ENCODE assay signal across 10 cellular contexts in genomic region chr5:179817071-179817840, GRCh38. TPM values are rescaled to one million over a fixed set of nuclear protein-coding genes. Genes with fewer than 3 reads are reported as not detected.
DNase-seq lines count a peak whose midpoint lies in the region; ATAC-seq and TF ChIP-seq lines count a peak whose summit lies in the region.
"Had no signal": no experiment of that assay in that cellular context is flagged by ENCODE, and none has a peak within 500 bp of the region (broad histone marks: within the 10 kb centered on the region; RNA-seq: fewer than 3 reads in every experiment).

No MANE protein-coding gene starts in this region.

- peak overlapping the region; percentile 51 for H3K4me3 Mint-ChIP-seq in endothelial cell (ENCODE audit: unreplicated experiment)
- H3K4me3 Mint-ChIP-seq in naive B cell: peak overlapping the region; percentile 57 to 95 (median 88)

- H3K27me3 Mint-ChIP-seq in endothelial cell (ENCODE audit: unreplicated experiment) (peaks cover 5% of the 10 kb centered on the region), naive B cell (no peaks in the 10 kb centered on the region)

- intact Hi-C loops in Right ventricle myocardium inferior (cut with DNase I): no loop called here
- intact Hi-C loops in cardiac septum (cut with DNase I): no loop called here

- ATAC-seq in Right ventricle myocardium inferior: no peak
- no peak for ATAC-seq in naive B cell (ENCODE audit: low read depth in 2 of 2)

- H3K27ac Mint-ChIP-seq in endothelial cell (ENCODE audit: unreplicated experiment): no peak overlapping the region
- peak overlapping the region in 4 of 6 donors; percentile 65 to 99 (median 96) for H3K27ac Mint-ChIP-seq in naive B cell

- H3K36me3 Mint-ChIP-seq in endothelial cell (ENCODE audit: low read depth, unreplicated experiment) (peaks cover 14% of the 10 kb centered on the region), naive B cell (no peaks in the 10 kb centered on the region)

- H3K9me3 Mint-ChIP-seq in endothelial cell (ENCODE audit: unreplicated experiment): no peaks in the 10 kb centered on the region
- no peaks in the 10 kb centered on the region for H3K9me3 Mint-ChIP-seq in naive B cell

- peaks cover 14% of the 10 kb centered on the region for H3K4me1 Mint-ChIP-seq in endothelial cell (ENCODE audit: unreplicated experiment)
- H3K4me1 Mint-ChIP-seq in naive B cell: peaks cover 32 to 43% (median 39%) of the 10 kb centered on the region in 3 donors

- no peak for TF ChIP-seq CTCF in endothelial cell (IDR thresholded peaks at IDR 0.05; ENCODE audit: unreplicated experiment)

- DNase-seq in Right ventricle myocardium inferior (ENCODE audit: missing footprints) (peak; percentile 69), cardiac septum (ENCODE audit: low spot score) (no peak), endothelial cell (ENCODE audit: low spot score) (no peak), naive B cell (no peak), T-helper 9 cell (no peak), hippocampal formation (lab: John Stamatoyannopoulos, UW) (no peak), GDM1 (lab: John Stamatoyannopoulos, UW) (no peak), globus pallidus (ENCODE audit: low spot score) (no peak)
- DNase-seq: stimulated activated CD4-positive, alpha-beta T cell treated with anti-CD3 and anti-CD28 coated beads, Interleukin-4, amount 100 ng/mL, for 1 hour had no signal

RNA-seq across cellular contexts. Expression of gene SQSTM1, which starts 3.4 kb away (rescaled TPM):
- total RNA-seq in Right ventricle myocardium inferior (407 TPM), cardiac septum (372 TPM), endothelial cell (ENCODE audit: unreplicated experiment) (82.2 TPM)
- polyA plus RNA-seq in naive B cell (ENCODE audit: low read depth in 6 of 6): 100 to 1,000 TPM; 177 to 246 (median 194) TPM

RNA-seq across cellular contexts. Expression of gene MGAT4B, which starts 10.6 kb away (rescaled TPM):
- total RNA-seq in Right ventricle myocardium inferior (98.9 TPM), cardiac septum (160 TPM), endothelial cell (ENCODE audit: unreplicated experiment) (163 TPM)
- 10 to 100 TPM in 3 of 6 donors, 1 to 10 TPM in 3; 6.2 to 17.3 (median 9.5) TPM for polyA plus RNA-seq in naive B cell (ENCODE audit: low read depth in 6 of 6)

RNA-seq across cellular contexts. Expression of gene LTC4S, which starts 23.5 kb away (rescaled TPM):
- total RNA-seq in Right ventricle myocardium inferior (10.3 TPM), cardiac septum (12.8 TPM), endothelial cell (ENCODE audit: unreplicated experiment) (1.0 TPM)
- under 1 TPM in 3 of 6 donors, not detected in 3; 0.49 to 0.82 (median 0.63) TPM for polyA plus RNA-seq in naive B cell (ENCODE audit: low read depth in 6 of 6)
- total RNA-seq: RPMI7951 had no signal

RNA-seq across cellular contexts. Expression of gene MRNIP, which starts 41.4 kb away (rescaled TPM):
- total RNA-seq in Right ventricle myocardium inferior (12.2 TPM), cardiac septum (15.3 TPM), endothelial cell (ENCODE audit: unreplicated experiment) (38.5 TPM)
- 10 to 100 TPM in 5 of 6 donors, 1 to 10 TPM in 1; 4.4 to 21.2 (median 16.6) TPM for polyA plus RNA-seq in naive B cell (ENCODE audit: low read depth in 6 of 6)
